Comparison of ENCODE assay signal across 8 cellular contexts in the genomic region with DNA sequence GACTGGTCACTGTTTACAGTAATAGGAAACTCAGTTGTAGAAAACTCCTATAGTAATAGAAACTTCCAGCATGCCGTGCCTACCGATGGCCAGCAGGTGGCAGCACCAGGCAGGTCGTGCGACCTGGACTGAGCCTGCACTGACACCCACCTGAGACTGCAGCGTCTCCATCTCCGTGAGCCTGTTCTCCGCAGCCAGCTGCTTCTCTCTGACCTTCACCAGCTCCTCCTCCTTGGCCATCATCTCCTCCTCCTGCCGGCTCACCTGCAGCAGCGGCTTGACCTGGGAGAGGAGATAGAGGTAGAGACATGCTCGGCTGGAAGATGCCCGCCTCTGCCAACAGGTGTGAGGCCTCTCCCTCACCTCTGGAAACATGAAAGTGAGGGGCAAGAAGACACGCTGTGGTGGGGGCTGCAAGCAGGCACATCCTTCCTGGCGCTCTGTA. TPM values are rescaled to one million over a fixed set of nuclear protein-coding genes. Genes with fewer than 3 reads are reported as not detected.
A peak's percentile ranks its signal among the peaks of the same experiment; 100 is the strongest.
DNase-seq lines count a peak whose midpoint lies in the region; ATAC-seq, FAIRE-seq and TF ChIP-seq lines count a peak whose summit lies in the region.

No MANE protein-coding gene starts in this region.

- ATAC-seq in GM21825 (IDR thresholded peaks at IDR 0.05; ENCODE audit: unreplicated experiment) (peak; percentile 54), HepG2 (peak; percentile 79), HG02571 (IDR thresholded peaks at IDR 0.05; ENCODE audit: unreplicated experiment) (no peak)

- TF ChIP-seq CTCF in colonic mucosa (IDR thresholded peaks at IDR 0.05) (peak; percentile 92), HepG2 (CRISPR knock-in tag; IDR thresholded peaks at IDR 0.05) (peak; percentile 94)

- POLR2A ChIA-PET in HepG2 (lab: Yijun Ruan, JAX), result interaction anchor here (1.2 kb wide), 1 partner anchor 13 kb away, joined by 3 read pairs; no protein-coding TSS in a partner anchor

- H3K27me3 ChIP-seq in colonic mucosa, result no peaks in the 10 kb centered on the region
- H3K27me3 ChIP-seq in HepG2 (ENCODE audit: control insufficient read depth in 1 of 2, insufficient read depth in 2 of 2, low read length in 2 of 2), result no peaks in the 10 kb centered on the region

- H3K4me2 ChIP-seq in HepG2 (ENCODE audit: low read depth, low read length), result no peak overlapping the region

- peak; percentile 89 for TF ChIP-seq RAD21 in HepG2 (CRISPR knock-in tag; IDR thresholded peaks at IDR 0.05)

- intact Hi-C loops in colonic mucosa (cut with DNase I) (no loop called here), HepG2 (cut with micrococcal nuclease; ENCODE audit: unreplicated experiment) (loop anchor here (1.0 kb wide), 2 partner anchors 169 to 185 kb away; no protein-coding TSS in a partner anchor)

- peaks cover 88% of the 10 kb centered on the region for H3K36me3 ChIP-seq in colonic mucosa
- H3K36me3 ChIP-seq in HepG2 (replicated peaks in 1 of 2; ENCODE audit: control insufficient read depth in 1 of 2, insufficient read depth in 2 of 2, low read length in 2 of 2), result peaks cover 68 to 91% of the 10 kb centered on the region in 2 experiments

- H3K4me1 ChIP-seq in colonic mucosa, result no peaks in the 10 kb centered on the region
- no peaks in the 10 kb centered on the region for H3K4me1 ChIP-seq in HepG2 (ENCODE audit: insufficient read depth, low read length)

- in situ Hi-C loops in HepG2 (cut with HindIII; ENCODE audit: extremely low pct_ligation_motif_present, low pct_unique_long_range_greater_than_20kb), result loop anchor here (5.0 kb wide), 1 partner anchor 166 kb away; no protein-coding TSS in a partner anchor

- H2AFZ ChIP-seq in HepG2 (ENCODE audit: low read length), result no peak overlapping the region

- H3K4me3 ChIP-seq in colonic mucosa, result no peak overlapping the region
- no peak overlapping the region for H3K4me3 ChIP-seq in HepG2 (replicated peaks in 1 of 3; ENCODE audit: insufficient read depth in 1 of 3, low read depth in 2 of 3, low read length in 3 of 3)

- no peaks in the 10 kb centered on the region for H4K20me1 ChIP-seq in HepG2 (ENCODE audit: insufficient read depth, low read length)

- no peak for TF ChIP-seq EP300 in HepG2 (IDR thresholded peaks at IDR 0.05; ENCODE audit: low read depth in 2 of 2, low read length in 2 of 2)
- TF ChIP-seq EP300 in HepG2 (CRISPR knock-in tag; IDR thresholded peaks at IDR 0.05; ENCODE audit: borderline replicate concordance), result peak; percentile 20; the same call in 1 of the 2 replicates

- no TSS peak for BruUV-seq in HepG2 (replicated peaks; lab: Mats Ljungman, UMichigan)

- no peak overlapping the region for H3K27ac ChIP-seq in colonic mucosa
- H3K27ac ChIP-seq in HepG2 (ENCODE audit: extremely low read length, insufficient read depth, low read length), result no peak overlapping the region

- 75% methylated on average over 6 of the region's 13 CpGs for WGBS in HepG2 (ENCODE audit: low lambda C conversion rate)

- no peak for TF ChIP-seq POLR2A in HepG2 (IDR thresholded peaks at IDR 0.05; ENCODE audit: insufficient read depth in 1 of 2, low read depth in 2 of 2, low read length in 2 of 2)

- CTCF ChIA-PET in HepG2 (lab: Yijun Ruan, JAX; ENCODE audit: low intra/inter-chr PET ratio, low total read pairs), result interaction anchor here (1.6 to 2.3 kb wide), 2 partner anchors 169 to 185 kb away, joined by 17 to 20 read pairs; no protein-coding TSS in a partner anchor

- H3K79me2 ChIP-seq in HepG2 (ENCODE audit: insufficient read depth, low read length), result no peaks in the 10 kb centered on the region

- DNase-seq in AG20443 (ENCODE audit: low spot score), result peak; percentile 73
- DNase-seq in NCI-H510A (lab: John Stamatoyannopoulos, UW), result peak; percentile 42
- peak; percentile 85 for DNase-seq in activated CD4-positive, alpha-beta T cell treated with anti-CD3 and anti-CD28 coated beads, Interleukin-2, amount 50 U/mL, for 1 hour
- peak; percentile 81 for DNase-seq in colonic mucosa
- peak; percentile 48 for DNase-seq in HepG2 (ENCODE audit: low spot score)
- DNase-seq in stimulated activated CD4-positive, alpha-beta T cell treated with anti-CD3 and anti-CD28 coated beads, TNF-alpha, amount 100 ng/mL, for 24 hours (ENCODE audit: low read depth in 3 of 3), result peak; percentile 65 to 78 (median 77)

- no peaks in the 10 kb centered on the region for H3K9me3 ChIP-seq in colonic mucosa
- H3K9me3 ChIP-seq in HepG2 (ENCODE audit: low read length), result no peaks in the 10 kb centered on the region

- FAIRE-seq in HepG2 (lab: Jason Lieb, UNC), result peak; percentile 80

- no peak overlapping the region for H3K9ac ChIP-seq in colonic mucosa (ENCODE audit: low read depth in 2 of 2, low read length in 2 of 2)
- H3K9ac ChIP-seq in HepG2 (ENCODE audit: insufficient read depth, low read depth, low read length), result no peak overlapping the region

TF ChIP-seq in HepG2, 621 proteins besides CTCF, POLR2A, EP300 and RAD21 (continues in another document):
- TF ChIP-seq KLF16 (CRISPR knock-in tag; IDR thresholded peaks at IDR 0.05), result peak in 1 of 2 experiments; percentile 41; a peak in 1 of 4 replicates
- peak; percentile 57 for TF ChIP-seq RBM22 (optimal IDR thresholded peaks at IDR 0.05; ENCODE audit: low read length)
- TF ChIP-seq PAF1 (CRISPR knock-in tag; IDR thresholded peaks at IDR 0.05), result 0 out of 2 replicates have a peak, but pooled peaks have one; percentile 62
- no peak for TF ChIP-seq ZNF543 (CRISPR knock-in tag; IDR thresholded peaks at IDR 0.05)
- TF ChIP-seq GABPB1 (CRISPR knock-in tag; IDR thresholded peaks at IDR 0.05), result peak; percentile 20; the same call in 1 of the 2 replicates
- TF ChIP-seq NFAT5 (CRISPR knock-in tag; IDR thresholded peaks at IDR 0.05), result no peak
- no peak for TF ChIP-seq ZMAT3 (CRISPR knock-in tag; conservative IDR thresholded peaks at IDR 0.05)
- no peak for TF ChIP-seq BHLHE40 (IDR thresholded peaks at IDR 0.05; ENCODE audit: low read length)
- no peak for TF ChIP-seq ZNF326 (CRISPR knock-in tag; IDR thresholded peaks at IDR 0.05; ENCODE audit: borderline replicate concordance)
- no peak for TF ChIP-seq XBP1 (CRISPR knock-in tag; IDR thresholded peaks at IDR 0.05)
- no peak for TF ChIP-seq WIZ (CRISPR knock-in tag; IDR thresholded peaks at IDR 0.05)

RNA-seq across cellular contexts. Expression of gene APOL1, which starts 48.5 kb away (rescaled TPM):
- total RNA-seq in colonic mucosa (10 to 100 TPM; 14.7 to 34.6 TPM), HepG2 (2016; rRNA removed; fragmentation: Illumina TruSeq; extraction: Trizol) (11.2 and 20.3 TPM in 2 replicates)
- total RNA-seq in HepG2 (2016; cell fraction: cytosol; rRNA removed; fragmentation: Illumina TruSeq; extraction: Trizol; ENCODE audit: low read depth), result 2.3 and 2.8 TPM in 2 replicates
- 10.1 and 20.9 TPM in 2 replicates for total RNA-seq in HepG2 (2016; cell fraction: insoluble cytoplasmic fraction; rRNA removed; fragmentation: Illumina TruSeq; extraction: Trizol)
- total RNA-seq in HepG2 (2016; cell fraction: membrane; rRNA removed; fragmentation: Illumina TruSeq; extraction: Trizol), result 3.2 and 3.4 TPM in 2 replicates
- 19.4 and 20.3 TPM in 2 replicates for total RNA-seq in HepG2 (2016; cell fraction: nucleus; rRNA removed; fragmentation: Illumina TruSeq; extraction: Trizol)
- polyA plus RNA-seq in HepG2 (2011; rRNA removed), result 75.0 and 124 TPM in 2 replicates
- polyA plus RNA-seq in HepG2 (2011; cell fraction: cytosol; rRNA removed), result 57.2 and 84.6 TPM in 2 replicates
- 110 and 144 TPM in 2 replicates for polyA plus RNA-seq in HepG2 (2011; cell fraction: nucleus; rRNA removed)
- 126 and 159 TPM in 2 replicates for polyA plus RNA-seq in HepG2 (2012)
- 2.5 and 2.9 TPM in 2 replicates for polyA plus RNA-seq in HepG2 (2016; cell fraction: cytosol; fragmentation: Illumina TruSeq; extraction: Trizol; ENCODE audit: low read depth)
- polyA plus RNA-seq in HepG2 (2016; cell fraction: insoluble cytoplasmic fraction; fragmentation: Illumina TruSeq; extraction: Trizol; ENCODE audit: low read depth), result 12.0 and 13.0 TPM in 2 replicates
- 3.3 and 3.8 TPM in 2 replicates for polyA plus RNA-seq in HepG2 (2016; cell fraction: membrane; fragmentation: Illumina TruSeq; extraction: Trizol; ENCODE audit: low read depth)
- 37.3 and 42.3 TPM in 2 replicates for polyA plus RNA-seq in HepG2 (2016; cell fraction: nucleus; fragmentation: Illumina TruSeq; extraction: Trizol; ENCODE audit: insufficient read depth, low read depth)
- polyA minus RNA-seq in HepG2 (2011; rRNA and poly(A)+ RNA removed; ENCODE audit: low replicate concordance), result 2.0 and 61.9 TPM in 2 replicates
- polyA minus RNA-seq in HepG2 (2011; cell fraction: cytosol; rRNA and poly(A)+ RNA removed), result 61.5 and 88.3 TPM in 2 replicates
- 34.2 and 54.7 TPM in 2 replicates for polyA minus RNA-seq in HepG2 (2011; cell fraction: nucleus; rRNA and poly(A)+ RNA removed)
